In the genomic region with DNA sequence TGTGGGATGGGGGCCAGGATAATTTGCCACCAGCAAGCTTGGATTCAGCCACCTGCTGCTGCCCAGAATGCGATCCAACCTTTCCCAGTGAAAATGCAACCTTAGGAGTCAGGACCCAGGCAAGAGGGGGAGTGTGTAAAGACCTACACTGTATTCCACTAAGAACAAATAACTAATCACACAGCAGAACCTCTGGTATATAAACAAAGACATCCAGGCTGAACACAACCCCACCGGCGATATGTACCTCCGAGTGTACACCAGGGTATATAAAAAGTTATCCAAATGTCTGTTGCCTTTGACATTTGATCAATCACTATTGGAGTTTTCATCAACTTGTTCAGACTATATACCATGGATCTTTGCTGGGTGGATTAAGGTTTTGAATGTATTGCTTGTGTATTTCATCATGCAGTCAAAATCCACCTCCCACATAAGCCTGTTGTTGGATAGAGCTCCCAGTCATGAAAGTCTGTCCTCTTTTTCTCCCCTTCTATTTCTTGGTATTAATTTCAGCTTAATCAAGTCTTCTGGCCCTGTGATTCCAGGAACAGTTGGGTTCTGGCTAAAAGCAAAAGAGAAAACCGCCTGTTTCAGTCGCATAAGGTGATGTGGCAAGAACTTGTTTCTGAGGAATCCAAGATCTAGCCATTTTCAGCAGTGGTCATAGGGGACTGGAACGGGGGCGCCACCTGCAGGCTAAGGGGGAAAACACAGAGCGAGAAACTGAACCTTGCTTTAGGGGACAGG, we compare ENCODE assay signal across 8 cellular contexts.
DNase-seq lines count a peak whose midpoint lies in the region; ATAC-seq lines count a peak whose summit lies in the region.

No MANE protein-coding gene starts in this region.

- H3K27ac Mint-ChIP-seq in central memory CD8-positive, alpha-beta T cell (ENCODE audit: low read depth), result peak overlapping the region; percentile 2

- peaks cover 12% of the 10 kb centered on the region for H3K4me1 Mint-ChIP-seq in central memory CD8-positive, alpha-beta T cell

- peaks cover 3% of the 10 kb centered on the region for H3K36me3 Mint-ChIP-seq in central memory CD8-positive, alpha-beta T cell (ENCODE audit: insufficient read depth)

- ATAC-seq in HG02870 (IDR thresholded peaks at IDR 0.05; ENCODE audit: unreplicated experiment) (peak; percentile 66), GM18858 (IDR thresholded peaks at IDR 0.05; ENCODE audit: unreplicated experiment) (no peak)
- ATAC-seq in central memory CD8-positive, alpha-beta T cell (replicated peaks; ENCODE audit: extremely low read depth, poor library complexity, severe bottlenecking), result peak; percentile 58

- no peak overlapping the region for H3K4me3 Mint-ChIP-seq in central memory CD8-positive, alpha-beta T cell

- H3K27me3 Mint-ChIP-seq in central memory CD8-positive, alpha-beta T cell, result no peaks in the 10 kb centered on the region

- no peaks in the 10 kb centered on the region for H3K9me3 Mint-ChIP-seq in central memory CD8-positive, alpha-beta T cell

- peak; percentile 38 for DNase-seq in GF-D8 (lab: John Stamatoyannopoulos, UW)
- peak; percentile 57 for DNase-seq in NCI-H345 (lab: John Stamatoyannopoulos, UW)
- peak; percentile 59 for DNase-seq in activated CD4-positive, alpha-beta T cell treated with anti-CD3 and anti-CD28 coated beads for 1 hour
- DNase-seq in central memory CD8-positive, alpha-beta T cell (ENCODE audit: low spot score in 2 of 2), result peak; percentile 56 to 57
- peak; percentile 89 for DNase-seq in left kidney (ENCODE audit: low read depth, low spot score)
- peak; percentile 82 for DNase-seq in stimulated activated CD4-positive, alpha-beta T cell treated with anti-CD3 and anti-CD28 coated beads, Interleukin-2, amount 100 ng/mL, for 48 hours

Comparison
In these comparisons a context has a peak if more than half of its experiments do, and no peak if none do; other contexts are left out.
1. DNase-seq: peak in every context shown above with its lines; median percentile 89 in left kidney; 82 in stimulated activated CD4-positive, alpha-beta T cell treated with anti-CD3 and anti-CD28 coated beads, Interleukin-2, amount 100 ng/mL, for 48 hours; 59 in activated CD4-positive, alpha-beta T cell treated with anti-CD3 and anti-CD28 coated beads for 1 hour; 57 in NCI-H345; 56 in central memory CD8-positive, alpha-beta T cell; 38 in GF-D8.